Comparison of ENCODE assay signal across 9 cellular contexts in the genomic region with DNA sequence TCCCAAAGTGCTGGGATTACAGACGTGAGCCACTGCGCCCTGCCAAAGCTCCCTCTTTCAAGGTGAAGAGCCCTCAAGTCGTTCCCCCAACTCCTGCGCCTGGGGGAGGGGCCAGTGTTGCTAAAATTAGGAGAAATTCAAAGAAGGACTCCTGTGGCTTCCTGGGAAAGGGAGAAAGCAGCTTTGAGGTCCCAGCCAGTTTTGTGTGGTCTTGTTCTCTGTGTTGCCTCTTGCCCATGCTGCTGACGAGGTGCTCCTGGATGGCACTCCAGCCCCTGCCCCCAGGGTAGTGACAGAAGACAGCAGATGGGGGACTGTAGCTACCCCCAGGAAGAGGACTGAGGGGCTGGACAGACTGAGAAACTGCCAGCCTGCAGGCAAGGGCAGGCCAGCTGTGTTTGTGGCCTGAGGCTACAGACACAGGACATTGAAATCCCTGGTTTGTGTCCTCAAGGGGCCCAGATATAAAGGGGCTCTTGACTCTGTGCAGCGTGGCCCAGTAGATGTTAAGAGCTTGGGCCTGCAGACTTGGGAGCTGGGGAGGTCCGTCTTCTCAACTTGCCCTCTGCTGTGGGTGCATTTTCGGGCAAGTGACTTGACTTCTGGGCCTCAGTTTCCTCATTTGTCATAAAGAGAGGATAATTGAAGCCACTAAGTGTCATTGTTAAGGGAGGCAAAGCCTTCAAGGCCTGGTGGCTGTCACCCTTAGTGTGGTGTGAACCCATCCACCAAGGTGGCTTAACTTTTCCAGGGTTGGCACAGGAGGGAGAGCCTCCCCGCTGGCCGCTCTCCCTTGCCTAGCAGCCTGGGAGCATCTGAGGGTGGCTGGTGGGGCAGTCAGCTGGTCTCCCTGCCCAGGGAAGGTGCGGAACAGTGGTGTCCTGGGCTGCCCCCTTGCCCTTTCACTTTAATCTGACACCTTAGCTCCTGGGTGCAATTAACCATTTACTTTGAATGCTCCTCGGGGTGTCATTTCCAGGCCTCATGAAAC. TPM values are rescaled to one million over a fixed set of nuclear protein-coding genes. Genes with fewer than 3 reads are reported as not detected.
DNase-seq lines count a peak whose midpoint lies in the region; ATAC-seq, FAIRE-seq and TF ChIP-seq lines count a peak whose summit lies in the region.
"Had no signal": no experiment of that assay in that cellular context is flagged by ENCODE, and none has a peak within 500 bp of the region (broad histone marks: within the 10 kb centered on the region; RNA-seq: fewer than 3 reads in every experiment).

No MANE protein-coding gene starts in this region.

- H3K36me3 ChIP-seq in CD8-positive, alpha-beta T cell (ENCODE audit: insufficient read depth, low read length), result peaks cover 20% of the 10 kb centered on the region
- H3K36me3 ChIP-seq in body of pancreas (replicated peaks in 1 of 2; ENCODE audit: insufficient read depth in 1 of 2, low read depth in 2 of 2), result no peaks in the 10 kb centered on the region

- TF ChIP-seq POLR2A in body of pancreas (IDR thresholded peaks at IDR 0.05), result peak in 1 of 3 donors; percentile 5

- H3K9me3 Mint-ChIP-seq in CD8-positive, alpha-beta T cell, result no peaks in the 10 kb centered on the region
- no peaks in the 10 kb centered on the region for H3K9me3 Mint-ChIP-seq in nephron progenitor cell

- H3K27ac Mint-ChIP-seq in CD8-positive, alpha-beta T cell, result peak overlapping the region; percentile 96
- peak overlapping the region; percentile 36 for H3K27ac Mint-ChIP-seq in nephron progenitor cell

- peaks cover 24% of the 10 kb centered on the region for H3K36me3 Mint-ChIP-seq in CD8-positive, alpha-beta T cell
- H3K36me3 Mint-ChIP-seq in nephron progenitor cell (ENCODE audit: low read depth), result peaks cover 16% of the 10 kb centered on the region

- CTCF ChIA-PET in CD8-positive, alpha-beta T cell (lab: Charles Lee), result interaction anchor here (0.7 to 10.6 kb wide), 12 partner anchors 10 to 148 kb away, joined by 3 to 86 read pairs (median 5); no protein-coding TSS in a partner anchor

- peaks cover 79% of the 10 kb centered on the region for H3K4me1 ChIP-seq in CD8-positive, alpha-beta T cell (ENCODE audit: insufficient read depth, low read length)
- peaks cover 65% of the 10 kb centered on the region for H3K4me1 ChIP-seq in body of pancreas

- H3K4me1 Mint-ChIP-seq in CD8-positive, alpha-beta T cell (ENCODE audit: low read depth), result peaks cover 59% of the 10 kb centered on the region
- peaks cover 52% of the 10 kb centered on the region for H3K4me1 Mint-ChIP-seq in nephron progenitor cell

- no peak for ATAC-seq in CD8-positive, alpha-beta T cell
- no peak for ATAC-seq in body of pancreas

- H3K27ac ChIP-seq in CD8-positive, alpha-beta T cell (ENCODE audit: low read depth, low read length), result no peak overlapping the region
- H3K27ac ChIP-seq in body of pancreas, result peak overlapping the region in 3 of 4 donors; percentile 64 to 96 (median 83)

- H3K27me3 Mint-ChIP-seq in CD8-positive, alpha-beta T cell (ENCODE audit: low read depth), result no peaks in the 10 kb centered on the region
- H3K27me3 Mint-ChIP-seq in nephron progenitor cell (ENCODE audit: low read depth, poor library complexity), result peaks cover 2% of the 10 kb centered on the region

- H3K27me3 ChIP-seq in CD8-positive, alpha-beta T cell (ENCODE audit: insufficient read depth, low read length), result no peaks in the 10 kb centered on the region
- no peaks in the 10 kb centered on the region for H3K27me3 ChIP-seq in body of pancreas

- no peak for TF ChIP-seq CTCF in CD8-positive, alpha-beta T cell (IDR thresholded peaks at IDR 0.05)
- TF ChIP-seq CTCF in body of pancreas (IDR thresholded peaks at IDR 0.05), result no peak
- no peak for TF ChIP-seq CTCF in nephron progenitor cell (IDR thresholded peaks at IDR 0.05)

- H3K4me3 ChIP-seq in CD8-positive, alpha-beta T cell (ENCODE audit: low read depth, low read length), result peak overlapping the region; percentile 40
- H3K4me3 ChIP-seq in body of pancreas, result no peak overlapping the region

- POLR2A ChIA-PET in CD8-positive, alpha-beta T cell (lab: Charles Lee), result interaction anchor here (0.7 to 11.7 kb wide), 19 partner anchors 10 to 421 kb away, joined by 3 to 121 read pairs (median 5); partner anchors contain the start of genes RNF157, SRP68 and WBP2

- H3K4me3 Mint-ChIP-seq in CD8-positive, alpha-beta T cell, result peak overlapping the region; percentile 90
- no peak overlapping the region for H3K4me3 Mint-ChIP-seq in nephron progenitor cell

- 62 to 74% methylated on average over 9 to 12 of the region's 12 CpGs for WGBS in body of pancreas, 2 donors

- in situ Hi-C loops in KBM-7 (cut with MboI; ENCODE audit: low pct_unique_long_range_greater_than_20kb, low sequenced_read_pairs), result no loop called here

- no peaks in the 10 kb centered on the region for H3K9me3 ChIP-seq in CD8-positive, alpha-beta T cell (ENCODE audit: low read length)
- H3K9me3 ChIP-seq in body of pancreas, result no peaks in the 10 kb centered on the region

- DNase-seq in CD8-positive, alpha-beta T cell, result peak in 1 of 7 experiments; percentile 50
- DNase-seq in KBM-7 (peak; percentile 86), body of pancreas (peak in 1 of 4 donors; percentile 3), nephron progenitor cell (no peak), HuH-7 (ENCODE audit: low spot score) (no peak), SIG-M5 (lab: John Stamatoyannopoulos, UW) (no peak), GM19240 (ENCODE audit: insufficient read length, low spot score) (no peak), frontal cortex (ENCODE audit: low spot score in 2 of 2) (no peak)
- DNase-seq: NCI-H526 had no signal

- no peak for FAIRE-seq in frontal cortex (lab: Jason Lieb, UNC)

- intact Hi-C loops in CD8-positive, alpha-beta T cell (cut with DNase I, micrococcal nuclease), result no loop called here
- intact Hi-C loops in body of pancreas (cut with DNase I), result no loop called here

RNA-seq across cellular contexts. Expression of gene UBALD2, which starts 4.1 kb away (rescaled TPM):
- 100 to 1,000 TPM; 241 to 249 TPM for total RNA-seq in CD8-positive, alpha-beta T cell
- 1 to 10 TPM; 4.2 to 7.3 TPM for total RNA-seq in body of pancreas
- total RNA-seq in frontal cortex, result 3.3 TPM

RNA-seq across cellular contexts. Expression of gene RNF157, which starts 29.0 kb away (rescaled TPM):
- total RNA-seq in CD8-positive, alpha-beta T cell, result 10 to 100 TPM; 22.3 to 25.5 TPM
- total RNA-seq in body of pancreas (10 to 100 TPM in 1 of 2 donors, 1 to 10 TPM in 1; 4.7 to 29.3 TPM), frontal cortex (18.3 TPM)

RNA-seq across cellular contexts. Expression of gene QRICH2, which starts 38.8 kb away (rescaled TPM):
- 1 to 10 TPM; 1.4 to 2.1 TPM for total RNA-seq in CD8-positive, alpha-beta T cell
- total RNA-seq in body of pancreas, result 1 to 10 TPM in 1 of 2 donors, under 1 TPM in 1; 0.66 to 1.6 TPM
- 6.9 TPM for total RNA-seq in frontal cortex

Comparison
In these comparisons a context has a peak if more than half of its experiments do, and no peak if none do; other contexts are left out.
1. RNA of gene UBALD2, which starts 4.1 kb away (total RNA-seq): 241 to 249 TPM in CD8-positive, alpha-beta T cell; 4.2 to 7.3 TPM in body of pancreas and 3.3 TPM in frontal cortex (single experiment); every median in the first group is over 10 times any median in the second.